In genomic region chr7:55415173-55415778, GRCh38 we compare ENCODE assay signal across 8 cellular contexts. TPM values are rescaled to one million over a fixed set of nuclear protein-coding genes. Genes with fewer than 3 reads are reported as not detected.
DNase-seq lines count a peak whose midpoint lies in the region; ATAC-seq and TF ChIP-seq lines count a peak whose summit lies in the region.

No MANE protein-coding gene starts in this region.

- no peak overlapping the region for H3K27ac ChIP-seq in Karpas-422 (ENCODE audit: low read length)
- H3K27ac ChIP-seq in Peyer's patch = no peak overlapping the region
- H3K27ac ChIP-seq in fibroblast of lung (ENCODE audit: insufficient read depth, low read length) = no peak overlapping the region
- no peak overlapping the region for H3K27ac ChIP-seq in neuronal stem cell (replicated peaks; ENCODE audit: low read length)
- H3K27ac ChIP-seq in testis = no peak overlapping the region

- peaks cover 2% of the 10 kb centered on the region for H3K4me1 Mint-ChIP-seq in activated T-cell treated with anti-CD3 and anti-CD28 coated beads, Interleukin-2, amount 50 U/mL, for 4 hours (ENCODE audit: low read depth)

- no peak overlapping the region for H3K23ac ChIP-seq in neuronal stem cell (ENCODE audit: low read depth, low read length, poor library complexity)

- H2AFZ ChIP-seq in Karpas-422 (ENCODE audit: low read length) (no peak overlapping the region), fibroblast of lung (ENCODE audit: low read length) (no peak overlapping the region), neuronal stem cell (ENCODE audit: low read length) (no peak overlapping the region)

- H2BK12ac ChIP-seq in neuronal stem cell (ENCODE audit: low read length) = no peak overlapping the region

- peak; percentile 88 for DNase-seq in G401 (ENCODE audit: low spot score)
- peak; percentile 93 for DNase-seq in Karpas-422
- peak; percentile 78 to 91 (median 80) for DNase-seq in Peyer's patch
- peak; percentile 79 for DNase-seq in activated T-cell treated with anti-CD3 and anti-CD28 coated beads, Interleukin-2, amount 50 U/mL, for 4 hours
- DNase-seq in fibroblast of lung (ENCODE audit: low read depth in 2 of 2) = peak; percentile 56 to 75
- DNase-seq in neuronal stem cell (ENCODE audit: low spot score) = peak; percentile 74
- peak; percentile 91 for DNase-seq in testis

- intact Hi-C loops in testis (cut with DNase I; ENCODE audit: low total_unique reads) = no loop called here

- no peak overlapping the region for H2BK120ac ChIP-seq in neuronal stem cell (ENCODE audit: low read depth, low read length)

- no peaks in the 10 kb centered on the region for H3K79me1 ChIP-seq in neuronal stem cell (ENCODE audit: low read depth, low read length)

- H4K8ac ChIP-seq in neuronal stem cell (ENCODE audit: low read depth, low read length) = no peak overlapping the region

- peak; percentile 65 to 84 (median 79) for TF ChIP-seq CTCF in Peyer's patch (IDR thresholded peaks at IDR 0.05)
- peak; percentile 69 to 76 for TF ChIP-seq CTCF in fibroblast of lung (conservative IDR thresholded peaks at IDR 0.05 in 1 of 2, IDR thresholded peaks at IDR 0.05 in 1 of 2; ENCODE audit: low read depth in 1 of 2, low read length in 2 of 2)
- peak; percentile 85 to 91 (median 86) for TF ChIP-seq CTCF in testis (IDR thresholded peaks at IDR 0.05)

- no peaks in the 10 kb centered on the region for H3K36me3 ChIP-seq in Karpas-422 (ENCODE audit: insufficient read depth, low read length)
- peaks cover 0 to 9% (median 0%) of the 10 kb centered on the region in 3 donors for H3K36me3 ChIP-seq in Peyer's patch
- no peaks in the 10 kb centered on the region for H3K36me3 ChIP-seq in fibroblast of lung (ENCODE audit: control insufficient read depth, insufficient read depth, low read length)
- peaks cover 2 to 9% of the 10 kb centered on the region in 2 donors for H3K36me3 ChIP-seq in neuronal stem cell (replicated peaks in 1 of 2; ENCODE audit: control insufficient read depth in 2 of 2, insufficient read depth in 2 of 2, low read length in 2 of 2)
- no peaks in the 10 kb centered on the region for H3K36me3 ChIP-seq in testis (ENCODE audit: low read depth, missing control alignments)

- H3K4me3 Mint-ChIP-seq in activated T-cell treated with anti-CD3 and anti-CD28 coated beads, Interleukin-2, amount 50 U/mL, for 4 hours = no peak overlapping the region

- H3K4me2 ChIP-seq in Karpas-422 (ENCODE audit: low read depth, low read length, poor library complexity, severe bottlenecking) = peak overlapping the region; percentile 21
- H3K4me2 ChIP-seq in fibroblast of lung (ENCODE audit: extremely low read depth, insufficient read depth, low read length) = no peak overlapping the region
- H3K4me2 ChIP-seq in neuronal stem cell (ENCODE audit: insufficient read depth, low read length, poor library complexity, severe bottlenecking) = no peak overlapping the region

- H3K9me3 Mint-ChIP-seq in activated T-cell treated with anti-CD3 and anti-CD28 coated beads, Interleukin-2, amount 50 U/mL, for 4 hours = no peaks in the 10 kb centered on the region

- H3K4me1 ChIP-seq in Karpas-422 (ENCODE audit: low read length) = no peaks in the 10 kb centered on the region
- H3K4me1 ChIP-seq in Peyer's patch = no peaks in the 10 kb centered on the region
- no peaks in the 10 kb centered on the region for H3K4me1 ChIP-seq in fibroblast of lung (ENCODE audit: control insufficient read depth, extremely low read depth, insufficient read depth, low read length)
- H3K4me1 ChIP-seq in neuronal stem cell (ENCODE audit: control insufficient read depth in 2 of 2, insufficient read depth in 1 of 2, low read depth in 1 of 2, low read length in 2 of 2) = peaks cover 0 to 2% of the 10 kb centered on the region in 2 donors
- no peaks in the 10 kb centered on the region for H3K4me1 ChIP-seq in testis

- no peaks in the 10 kb centered on the region for H3K27me3 Mint-ChIP-seq in activated T-cell treated with anti-CD3 and anti-CD28 coated beads, Interleukin-2, amount 50 U/mL, for 4 hours (ENCODE audit: low read depth)

- no CpG with 5 or more reads among the region's 6 CpGs for WGBS in neuronal stem cell (ENCODE audit: extremely low coverage in 2 of 2, insufficient read length in 2 of 2, insufficient replicate concordance in 1 of 2), 2 donors
- 44 to 49% methylated on average over 6 of the region's 6 CpGs for WGBS in testis, 2 donors

- no peak overlapping the region for H4K91ac ChIP-seq in neuronal stem cell (ENCODE audit: low read depth, low read length, poor library complexity)

- H4K20me1 ChIP-seq in Karpas-422 (ENCODE audit: insufficient read depth, low read depth, low read length) (no peaks in the 10 kb centered on the region), fibroblast of lung (ENCODE audit: control insufficient read depth, extremely low read depth, insufficient read depth, low read length) (no peaks in the 10 kb centered on the region)

- peak; percentile 81 for ATAC-seq in GM21825 (IDR thresholded peaks at IDR 0.05; ENCODE audit: unreplicated experiment)
- ATAC-seq in activated T-cell treated with anti-CD3 and anti-CD28 coated beads, Interleukin-2, amount 50 U/mL, for 4 hours = peak; percentile 85 to 89

- no peaks in the 10 kb centered on the region for H3K9me2 ChIP-seq in Karpas-422 (replicated peaks; ENCODE audit: insufficient read depth, low read length)

- H3K14ac ChIP-seq in neuronal stem cell (ENCODE audit: low read length) = no peak overlapping the region

- no peaks in the 10 kb centered on the region for H3K27me3 ChIP-seq in Karpas-422 (ENCODE audit: low read length)
- H3K27me3 ChIP-seq in Peyer's patch = no peaks in the 10 kb centered on the region
- no peaks in the 10 kb centered on the region for H3K27me3 ChIP-seq in fibroblast of lung (ENCODE audit: control insufficient read depth, insufficient read depth, low read length)
- no peaks in the 10 kb centered on the region for H3K27me3 ChIP-seq in neuronal stem cell (ENCODE audit: control insufficient read depth in 3 of 3, insufficient read depth in 3 of 3, low read depth in 1 of 3, low read length in 3 of 3)
- no peaks in the 10 kb centered on the region for H3K27me3 ChIP-seq in testis

- no peak overlapping the region for H3K4ac ChIP-seq in neuronal stem cell (ENCODE audit: low read length)

- H3K9me3 ChIP-seq in Karpas-422 (ENCODE audit: low read length) = no peaks in the 10 kb centered on the region
- H3K9me3 ChIP-seq in Peyer's patch = no peaks in the 10 kb centered on the region
- no peaks in the 10 kb centered on the region for H3K9me3 ChIP-seq in fibroblast of lung (ENCODE audit: control insufficient read depth, insufficient read depth, low read depth, low read length)
- no peaks in the 10 kb centered on the region for H3K9me3 ChIP-seq in neuronal stem cell (replicated peaks in 1 of 2; ENCODE audit: control insufficient read depth in 2 of 2, insufficient read depth in 1 of 2, low read depth in 1 of 2, low read length in 2 of 2)
- no peaks in the 10 kb centered on the region for H3K9me3 ChIP-seq in testis

- in situ Hi-C loops in G401 (cut with HindIII; ENCODE audit: low sequenced_read_pairs) = no loop called here

- H3K9ac ChIP-seq in Karpas-422 (ENCODE audit: low read length) = no peak overlapping the region
- H3K9ac ChIP-seq in fibroblast of lung (ENCODE audit: insufficient read depth, low read length) = no peak overlapping the region
- H3K9ac ChIP-seq in neuronal stem cell (ENCODE audit: low read depth, low read length, poor library complexity) = no peak overlapping the region

- H2AK5ac ChIP-seq in neuronal stem cell (ENCODE audit: low read depth, low read length) = no peak overlapping the region

- H2BK15ac ChIP-seq in neuronal stem cell (ENCODE audit: low read length) = no peak overlapping the region

- no peaks in the 10 kb centered on the region for H3K36me3 Mint-ChIP-seq in activated T-cell treated with anti-CD3 and anti-CD28 coated beads, Interleukin-2, amount 50 U/mL, for 4 hours (ENCODE audit: insufficient read depth)

- TF ChIP-seq POLR2A in Peyer's patch (IDR thresholded peaks at IDR 0.05) = no peak
- TF ChIP-seq POLR2A in testis (IDR thresholded peaks at IDR 0.05) = no peak

- no peak overlapping the region for H3K18ac ChIP-seq in neuronal stem cell (ENCODE audit: low read length)

- H2BK5ac ChIP-seq in neuronal stem cell (ENCODE audit: low read length) = no peak overlapping the region

- H3K79me2 ChIP-seq in Karpas-422 (ENCODE audit: low read length) (no peaks in the 10 kb centered on the region), fibroblast of lung (ENCODE audit: control insufficient read depth, insufficient read depth, low read length) (no peaks in the 10 kb centered on the region)

- H3K4me3 ChIP-seq in Karpas-422 (ENCODE audit: low read length) = no peak overlapping the region
- H3K4me3 ChIP-seq in Peyer's patch = no peak overlapping the region
- no peak overlapping the region for H3K4me3 ChIP-seq in fibroblast of lung (replicated peaks in 1 of 4; ENCODE audit: control extremely low read depth in 1 of 4, insufficient read depth in 1 of 4, low read depth in 3 of 4, low read length in 4 of 4)
- H3K4me3 ChIP-seq in neuronal stem cell (ENCODE audit: low read length in 2 of 2) = no peak overlapping the region
- no peak overlapping the region for H3K4me3 ChIP-seq in testis

RNA-seq across cellular contexts. Expression of gene LANCL2, which starts 50.1 kb away (rescaled TPM):
- total RNA-seq in G401 (2014; rRNA removed; shearing (Covaris generic)) = 11.6 and 19.4 TPM in 2 replicates
- 7.9 and 10.9 TPM in 2 replicates for total RNA-seq in Karpas-422 (2014; rRNA removed; shearing (Covaris generic); ENCODE audit: low replicate concordance)
- 10 to 100 TPM; 16.9 to 59.3 (median 34.5) TPM for total RNA-seq in Peyer's patch
- 10 to 100 TPM; 23.3 to 26.4 (median 25.7) TPM for total RNA-seq in activated T-cell treated with anti-CD3 and anti-CD28 coated beads, Interleukin-2, amount 50 U/mL, for 4 hours
- total RNA-seq in fibroblast of lung = 4.4 and 8.9 TPM in 2 replicates
- polyA plus RNA-seq in fibroblast of lung = 15.0 and 22.7 TPM in 2 replicates
- polyA plus RNA-seq in fibroblast of lung (2012) = 13.7 and 22.3 TPM in 2 replicates
- polyA minus RNA-seq in fibroblast of lung (ENCODE audit: low replicate concordance) = 9.5 and 26.7 TPM in 2 replicates
- polyA plus RNA-seq in neuronal stem cell (2013, experiment 1 of 2) = 4.8 TPM
- 5.3 TPM for polyA plus RNA-seq in neuronal stem cell (2013, experiment 2 of 2)
- 10 to 100 TPM; 49.0 to 50.5 TPM for total RNA-seq in testis
- 59.7 TPM for polyA plus RNA-seq in testis (ENCODE audit: insufficient read depth, low read depth, low replicate concordance)
